Comparison of ENCODE assay signal across 8 cellular contexts in genomic region chr3:132722165-132723023, GRCh38. TPM values are rescaled to one million over a fixed set of nuclear protein-coding genes. Genes with fewer than 3 reads are reported as not detected.
DNase-seq lines count a peak whose midpoint lies in the region; ATAC-seq and TF ChIP-seq lines count a peak whose summit lies in the region.

NPHP3 (minus strand) TSS chr3:132722409; CDS start chr3:132722355, 54 bp downstream.

- no peaks in the 10 kb centered on the region for H3K27me3 Mint-ChIP-seq in activated naive CD4-positive, alpha-beta T cell treated with anti-CD3 and anti-CD28 coated beads, Interleukin-2, amount 50 U/mL, for 24 hours

- peaks cover 44% of the 10 kb centered on the region for H3K4me1 Mint-ChIP-seq in activated naive CD4-positive, alpha-beta T cell treated with anti-CD3 and anti-CD28 coated beads, Interleukin-2, amount 50 U/mL, for 24 hours

- no peaks in the 10 kb centered on the region for H3K9me3 Mint-ChIP-seq in activated naive CD4-positive, alpha-beta T cell treated with anti-CD3 and anti-CD28 coated beads, Interleukin-2, amount 50 U/mL, for 24 hours

- no peaks in the 10 kb centered on the region for H3K36me3 Mint-ChIP-seq in activated naive CD4-positive, alpha-beta T cell treated with anti-CD3 and anti-CD28 coated beads, Interleukin-2, amount 50 U/mL, for 24 hours

- H3K27me3 ChIP-seq in GM06990 (replicated peaks; ENCODE audit: control insufficient read depth, insufficient read depth, low read length), result no peaks in the 10 kb centered on the region
- H3K27me3 ChIP-seq in thoracic aorta (replicated peaks; ENCODE audit: insufficient read depth), result no peaks in the 10 kb centered on the region

- H3K4me3 Mint-ChIP-seq in activated naive CD4-positive, alpha-beta T cell treated with anti-CD3 and anti-CD28 coated beads, Interleukin-2, amount 50 U/mL, for 24 hours, result peak within 1 kb of the TSS; percentile 91

- TF ChIP-seq CTCF in GM06990 (IDR thresholded peaks at IDR 0.05; ENCODE audit: insufficient read depth, low read length, poor library complexity, severe bottlenecking) (no peak), omental fat pad (IDR thresholded peaks at IDR 0.05) (no peak), thoracic aorta (IDR thresholded peaks at IDR 0.05) (no peak)

- DNase-seq in GM06990 (ENCODE audit: extremely low read depth, insufficient read length), result peak; percentile 93
- peak; percentile 79 for DNase-seq in NCI-H1048 (lab: John Stamatoyannopoulos, UW)
- peak; percentile 99 for DNase-seq in globus pallidus (ENCODE audit: low spot score)
- peak; percentile 90 for DNase-seq in omental fat pad (ENCODE audit: low spot score)
- DNase-seq in thoracic aorta (ENCODE audit: low spot score), result peak; percentile 94

- H3K9me3 ChIP-seq in thoracic aorta, result no peaks in the 10 kb centered on the region

- ATAC-seq in HG02571 (IDR thresholded peaks at IDR 0.05; ENCODE audit: unreplicated experiment), result peak; percentile 88
- peak; percentile 95 for ATAC-seq in SK-N-SH treated with all-trans-retinoic acid at 6 μM for 48 hours
- peak; percentile 93 for ATAC-seq in omental fat pad (ENCODE audit: low FRiP score)
- peak; percentile 77 for ATAC-seq in thoracic aorta (ENCODE audit: insufficient number of reproducible peaks, low FRiP score, low read depth)

- no peaks in the 10 kb centered on the region for H3K36me3 ChIP-seq in GM06990 (ENCODE audit: control insufficient read depth, insufficient read depth, low read length)
- no peaks in the 10 kb centered on the region for H3K36me3 ChIP-seq in thoracic aorta

- H3K27ac Mint-ChIP-seq in activated naive CD4-positive, alpha-beta T cell treated with anti-CD3 and anti-CD28 coated beads, Interleukin-2, amount 50 U/mL, for 24 hours, result peak within 1 kb of the TSS; percentile 80

- peaks cover 22 to 35% of the 10 kb centered on the region in 2 donors for H3K4me1 ChIP-seq in thoracic aorta (ENCODE audit: control insufficient read depth in 1 of 2, low read depth in 2 of 2)

- H3K4me3 ChIP-seq in GM06990 (replicated peaks; ENCODE audit: low read depth, low read length) (peak within 1 kb of the TSS; percentile 90), thoracic aorta (peak within 1 kb of the TSS; percentile 94)

- peak within 1 kb of the TSS; percentile 97 to 98 for H3K27ac ChIP-seq in thoracic aorta

TF ChIP-seq in SK-N-SH treated with all-trans-retinoic acid at 6 μM for 48 hours, 23 proteins besides CTCF, POLR2A, EP300 and RAD21:
- TF ChIP-seq CREB5 (CRISPR knock-in tag; IDR thresholded peaks at IDR 0.05; ENCODE audit: low read depth), result no peak
- no peak for TF ChIP-seq PPARA (CRISPR knock-in tag; IDR thresholded peaks at IDR 0.05; ENCODE audit: borderline replicate concordance)
- no peak for TF ChIP-seq ZFP30 (CRISPR knock-in tag; IDR thresholded peaks at IDR 0.05)
- no peak for TF ChIP-seq CSRNP3 (CRISPR knock-in tag; IDR thresholded peaks at IDR 0.05)
- no peak for TF ChIP-seq OSR1 (CRISPR knock-in tag; IDR thresholded peaks at IDR 0.05)
- TF ChIP-seq ZNF8 (CRISPR knock-in tag; IDR thresholded peaks at IDR 0.05), result no peak

RNA-seq across cellular contexts. Expression of gene NPHP3, which starts in this region (rescaled TPM):
- 10 to 100 TPM; 25.6 to 46.0 (median 32.0) TPM for total RNA-seq in omental fat pad
- total RNA-seq in thoracic aorta, result 10 to 100 TPM; 36.3 to 99.7 TPM

Comparison
In these comparisons a context has a peak if more than half of its experiments do, and no peak if none do; other contexts are left out.
1. Peak in every context shown above with its lines: DNase-seq, ATAC-seq, H3K4me3 ChIP-seq and H3K27ac ChIP-seq.